Comparison of ENCODE assay signal across 11 cellular contexts in genomic region chr14:98931911-98932310, GRCh38.
A peak's percentile ranks its signal among the peaks of the same experiment; 100 is the strongest.
DNase-seq lines count a peak whose midpoint lies in the region; ATAC-seq and TF ChIP-seq lines count a peak whose summit lies in the region.
"Had no signal": no experiment of that assay in that cellular context is flagged by ENCODE, and none has a peak within 500 bp of the region (broad histone marks: within the 10 kb centered on the region; RNA-seq: fewer than 3 reads in every experiment).

No MANE protein-coding gene starts in this region.

- no peaks in the 10 kb centered on the region for H3K36me3 ChIP-seq in PC-3 (ENCODE audit: low read depth, low read length)
- H3K36me3 ChIP-seq: left ventricle myocardium inferior, right atrium auricular region had no signal

- DNase-seq in T-helper 1 cell: peak; percentile 25 to 78 (median 54)
- peak; percentile 60 to 62 for DNase-seq in activated T-cell treated with anti-CD3 and anti-CD28 coated beads, Interleukin-2, amount 50 U/mL, for 48 hours
- peak; percentile 43 to 91 (median 80) for DNase-seq in naive thymus-derived CD8-positive, alpha-beta T cell
- DNase-seq in stimulated activated CD8-positive, alpha-beta memory T cell treated with anti-CD3 and anti-CD28 coated beads, Interleukin-4, amount 100 ng/mL, for 1 hour (ENCODE audit: low read depth in 2 of 2, low spot score in 1 of 2): peak; percentile 28 to 47
- DNase-seq in PC-3: no peak
- DNase-seq in NCI-H446 (lab: John Stamatoyannopoulos, UW): no peak
- DNase-seq: left ventricle myocardium inferior, NCI-H1436 treated with DMSO at 0.1 percent for 48 hours had no signal

- H3K9me3 Mint-ChIP-seq in naive thymus-derived CD8-positive, alpha-beta T cell: no peaks in the 10 kb centered on the region

- H3K36me3 Mint-ChIP-seq in naive thymus-derived CD8-positive, alpha-beta T cell: peaks cover 0 to 3% (median 0%) of the 10 kb centered on the region in 3 donors

- H4K20me1 ChIP-seq in PC-3 (ENCODE audit: low read length): no peaks in the 10 kb centered on the region

- H2AFZ ChIP-seq in PC-3 (ENCODE audit: low read length): no peak overlapping the region

- no peaks in the 10 kb centered on the region for H3K9me3 ChIP-seq in PC-3 (ENCODE audit: low read length)
- H3K9me3 ChIP-seq: left ventricle myocardium inferior, right atrium auricular region had no signal

- peak overlapping the region; percentile 38 to 97 (median 96) for H3K27ac Mint-ChIP-seq in naive thymus-derived CD8-positive, alpha-beta T cell

- H3K27ac ChIP-seq in PC-3 (ENCODE audit: low read length): no peak overlapping the region
- H3K27ac ChIP-seq: left ventricle myocardium inferior, right atrium auricular region had no signal

- POLR2A ChIA-PET in naive thymus-derived CD8-positive, alpha-beta T cell (lab: Charles Lee): interaction anchor here (0.6 to 4.1 kb wide), 9 partner anchors 13 to 1415 kb away, joined by 3 to 18 read pairs (median 5); partner anchors contain the start of gene BCL11B
- POLR2A ChIA-PET in PC-3 (lab: Charles Lee; ENCODE audit: unreplicated experiment): no interaction called here

- H3K4me3 ChIP-seq in PC-3 (ENCODE audit: low read length): no peak overlapping the region
- H3K4me3 ChIP-seq: left ventricle myocardium inferior, right atrium auricular region had no signal

- BruUV-seq in PC-3 (replicated peaks; lab: Mats Ljungman, UMichigan): no TSS peak

- no peak for TF ChIP-seq CTCF in PC-3 (conservative IDR thresholded peaks at IDR 0.05; ENCODE audit: low read depth, low read length)

- H3K9me2 ChIP-seq in PC-3 (replicated peaks; ENCODE audit: low read length): no peaks in the 10 kb centered on the region

- H3K27me3 ChIP-seq in PC-3 (ENCODE audit: low read length): no peaks in the 10 kb centered on the region
- H3K27me3 ChIP-seq: right atrium auricular region had no signal

- H3F3A ChIP-seq in PC-3 (ENCODE audit: low read length, unreplicated experiment): no peaks in the 10 kb centered on the region

- no peak overlapping the region for H3K4me2 ChIP-seq in PC-3 (ENCODE audit: low read length)

- CTCF ChIA-PET in PC-3 (lab: Charles Lee): no interaction called here

- H3K79me2 ChIP-seq in PC-3 (ENCODE audit: low read length): no peaks in the 10 kb centered on the region

- intact Hi-C loops in PC-3 (cut with micrococcal nuclease): no loop called here

- H3K9ac ChIP-seq in PC-3 (ENCODE audit: low read length): no peak overlapping the region

- peak overlapping the region; percentile 68 to 90 (median 82) for H3K4me3 Mint-ChIP-seq in naive thymus-derived CD8-positive, alpha-beta T cell

- H3K4me1 Mint-ChIP-seq in naive thymus-derived CD8-positive, alpha-beta T cell: peaks cover 58 to 97% (median 92%) of the 10 kb centered on the region in 4 donors

- peak; percentile 94 to 99 for ATAC-seq in naive thymus-derived CD8-positive, alpha-beta T cell
- ATAC-seq in GM18511 (IDR thresholded peaks at IDR 0.05; ENCODE audit: unreplicated experiment) (no peak), PC-3 (no peak), HG02571 (IDR thresholded peaks at IDR 0.05; ENCODE audit: unreplicated experiment) (no peak)

- H3K4me1 ChIP-seq in PC-3 (ENCODE audit: insufficient read depth, low read length): no peaks in the 10 kb centered on the region
- H3K4me1 ChIP-seq: left ventricle myocardium inferior, right atrium auricular region had no signal

- H3K27me3 Mint-ChIP-seq in naive thymus-derived CD8-positive, alpha-beta T cell: no peaks in the 10 kb centered on the region

Comparison
In these comparisons a context has a peak if more than half of its experiments do, and no peak if none do; other contexts are left out.
1. DNase-seq: peak in T-helper 1 cell (5 of 5), activated T-cell treated with anti-CD3 and anti-CD28 coated beads, Interleukin-2, amount 50 U/mL, for 48 hours (2 of 2), naive thymus-derived CD8-positive, alpha-beta T cell (10 of 10) and stimulated activated CD8-positive, alpha-beta memory T cell treated with anti-CD3 and anti-CD28 coated beads, Interleukin-4, amount 100 ng/mL, for 1 hour (2 of 2); none in PC-3 (single experiment) and NCI-H446 (0 of 2).
2. ATAC-seq: peak in naive thymus-derived CD8-positive, alpha-beta T cell (2 of 2); none in GM18511 (single experiment), PC-3 (single experiment) and HG02571 (single experiment).